In the genomic region with DNA sequence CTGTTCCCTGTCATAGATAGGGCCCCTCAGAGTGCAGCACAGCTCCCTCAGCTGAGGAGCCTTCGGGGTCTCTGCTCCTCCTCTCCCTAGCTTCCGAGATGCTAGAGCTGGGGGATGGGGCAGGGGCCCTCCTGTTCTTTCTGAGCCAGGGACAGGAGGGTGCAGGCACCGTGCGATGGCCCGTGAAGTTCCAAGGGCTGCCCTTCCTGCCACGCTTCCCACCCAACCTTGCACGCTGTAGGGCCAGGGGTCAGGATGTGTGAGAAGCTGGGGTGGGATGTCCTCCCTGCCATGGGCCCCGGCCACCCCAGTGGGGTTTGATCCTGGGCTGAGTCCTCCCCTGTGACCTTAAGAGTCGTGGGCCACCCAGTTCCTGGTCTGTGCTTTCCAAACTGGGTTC, we compare ENCODE assay signal across 28 cellular contexts.
"Had no signal": no experiment of that assay in that cellular context is flagged by ENCODE, and none has a peak within 500 bp of the region (broad histone marks: within the 10 kb centered on the region; RNA-seq: fewer than 3 reads in every experiment).

No MANE protein-coding gene starts in this region.

- H3K4me3 Mint-ChIP-seq: naive thymus-derived CD8-positive, alpha-beta T cell; natural killer cell treated with Interleukin-12 subunit alpha and Interleukin-12 subunit beta and Interleukin-15 and Interleukin-18, amount 100 ng/mL, for 72 hours; nephron progenitor cell; neural crest cell; stimulated activated effector memory CD8-positive, alpha-beta T cell treated with anti-CD3 and anti-CD28 coated beads, Interleukin-12 subunit alpha, Interleukin-12 subunit beta, amount 100 ng/mL, for 72 hours; stimulated activated naive B cell treated with anti-CD40 and anti-IgM and Interleukin-4, amounts not matched to agents 10 μg/mL and 1 μg/mL and 100 μg/mL, for 72 hours; stimulated activated naive CD8-positive, alpha-beta T cell treated with anti-CD3 and anti-CD28 coated beads, Interleukin-15, Interleukin-2, amounts not matched to agents 100 ng/mL and 50 ng/mL, for 24 hours had no signal

- H3K9me3 ChIP-seq: neutrophil, ovary, psoas muscle, right lobe of liver, sigmoid colon, thoracic aorta, thyroid gland, tibial nerve, upper lobe of left lung, vagina had no signal

- H3K9ac ChIP-seq: parathyroid adenoma had no signal

- H3K4me1 Mint-ChIP-seq: naive thymus-derived CD8-positive, alpha-beta T cell; stimulated activated effector memory CD8-positive, alpha-beta T cell treated with anti-CD3 and anti-CD28 coated beads, Interleukin-12 subunit alpha, Interleukin-12 subunit beta, amount 100 ng/mL, for 72 hours had no signal

- H3K36me3 Mint-ChIP-seq: naive thymus-derived CD8-positive, alpha-beta T cell; natural killer cell treated with Interleukin-12 subunit alpha and Interleukin-12 subunit beta and Interleukin-15 and Interleukin-18, amount 100 ng/mL, for 72 hours; stimulated activated effector memory CD8-positive, alpha-beta T cell treated with anti-CD3 and anti-CD28 coated beads, Interleukin-12 subunit alpha, Interleukin-12 subunit beta, amount 100 ng/mL, for 72 hours had no signal

- H3K27ac ChIP-seq: neutrophil, ovary, parathyroid adenoma, psoas muscle, right lobe of liver, sigmoid colon, stomach, thoracic aorta, thyroid gland, tibial nerve, upper lobe of left lung, vagina had no signal

- ATAC-seq: naive thymus-derived CD8-positive, alpha-beta T cell; psoas muscle; stimulated activated effector memory CD8-positive, alpha-beta T cell treated with anti-CD3 and anti-CD28 coated beads, Interleukin-12 subunit alpha, Interleukin-12 subunit beta, amount 100 ng/mL, for 72 hours; stimulated activated naive B cell treated with anti-CD40 and anti-IgM and Interleukin-4, amounts not matched to agents 10 μg/mL and 1 μg/mL and 100 μg/mL, for 72 hours had no signal

- H3K27me3 ChIP-seq: ovary, right lobe of liver, thyroid gland, upper lobe of left lung, vagina had no signal

- H3K36me3 ChIP-seq: neutrophil, ovary, right lobe of liver, sigmoid colon, stomach, thoracic aorta, thyroid gland, tibial nerve, upper lobe of left lung, vagina had no signal

- H3K4me1 ChIP-seq: parathyroid adenoma, psoas muscle, right lobe of liver, sigmoid colon, stomach, thyroid gland, tibial nerve, upper lobe of left lung, vagina had no signal

- DNase-seq: naive thymus-derived CD8-positive, alpha-beta T cell; nephron progenitor cell; nucleus accumbens; ovary; psoas muscle; sigmoid colon; small intestine; stimulated activated CD4-positive, alpha-beta T cell treated with anti-CD3 and anti-CD28 coated beads, Interleukin-12 subunit alpha, Interleukin-12 subunit beta, amount 100 ng/mL, for 4 hours; stimulated activated CD4-positive, alpha-beta T cell treated with anti-CD3 and anti-CD28 coated beads, Interleukin-2, amount 100 ng/mL, for 24 hours; stimulated activated CD4-positive, alpha-beta T cell treated with anti-CD3 and anti-CD28 coated beads, Interleukin-2, amount 100 ng/mL, for 48 hours; stimulated activated CD4-positive, alpha-beta T cell treated with anti-CD3 and anti-CD28 coated beads, Interleukin-4, amount 100 ng/mL, for 24 hours; stimulated activated naive B cell treated with anti-CD40 and anti-IgM and Interleukin-4, amounts not matched to agents 10 μg/mL and 1 μg/mL and 100 μg/mL, for 72 hours; stimulated activated naive CD4-positive, alpha-beta T cell treated with Interleukin-2 at 50 U/mL for 16 hours; stomach; thyroid gland; trophoblast cell had no signal

- H3K27ac Mint-ChIP-seq: naive thymus-derived CD8-positive, alpha-beta T cell; natural killer cell treated with Interleukin-12 subunit alpha and Interleukin-12 subunit beta and Interleukin-15 and Interleukin-18, amount 100 ng/mL, for 72 hours; nephron progenitor cell; progenitor cell of endocrine pancreas; stimulated activated effector memory CD8-positive, alpha-beta T cell treated with anti-CD3 and anti-CD28 coated beads, Interleukin-12 subunit alpha, Interleukin-12 subunit beta, amount 100 ng/mL, for 72 hours; stimulated activated naive B cell treated with anti-CD40 and anti-IgM and Interleukin-4, amounts not matched to agents 10 μg/mL and 1 μg/mL and 100 μg/mL, for 72 hours; stimulated activated naive CD8-positive, alpha-beta T cell treated with anti-CD3 and anti-CD28 coated beads, Interleukin-15, Interleukin-2, amounts not matched to agents 100 ng/mL and 50 ng/mL, for 24 hours had no signal

- H3K4me3 ChIP-seq: ovary, psoas muscle, right lobe of liver, sigmoid colon, stomach, thoracic aorta, thyroid gland, tibial nerve, upper lobe of left lung, vagina had no signal
